8 cellular contexts compared by ENCODE assay signal in the genomic region with DNA sequence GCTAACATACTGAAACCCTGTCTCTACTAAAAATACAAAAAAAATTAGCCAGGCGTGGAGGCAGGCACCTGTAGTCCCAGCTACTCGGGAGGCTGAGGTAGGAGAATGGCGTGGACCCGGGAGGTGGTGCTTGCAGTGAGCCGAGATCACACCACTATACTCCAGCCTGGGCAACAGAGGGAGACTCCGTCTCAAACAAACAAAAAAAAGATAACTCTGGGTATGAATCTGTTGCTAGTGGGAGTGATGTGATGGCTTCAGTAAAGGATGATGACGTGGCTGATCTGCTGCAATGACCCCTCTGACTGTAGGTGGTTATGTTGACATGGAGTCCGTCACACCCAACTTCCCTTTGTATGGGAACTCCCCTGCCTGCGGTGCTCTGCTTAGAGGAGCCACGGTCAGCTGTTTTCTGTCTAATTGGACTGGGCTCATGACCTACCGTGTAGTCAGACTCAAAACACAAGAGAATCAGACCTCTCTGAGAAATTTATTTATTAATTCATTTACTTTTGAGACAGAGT. TPM values are rescaled to one million over a fixed set of nuclear protein-coding genes. Genes with fewer than 3 reads are reported as not detected.
DNase-seq lines count a peak whose midpoint lies in the region; ATAC-seq and TF ChIP-seq lines count a peak whose summit lies in the region.

No MANE protein-coding gene starts in this region.

- no peak overlapping the region for H3K4me3 ChIP-seq in lower lobe of right lung
- H3K4me3 ChIP-seq in dorsolateral prefrontal cortex, result no peak overlapping the region
- no peak overlapping the region for H3K4me3 ChIP-seq in HAP-1

- H3K14ac ChIP-seq in H9 (ENCODE audit: insufficient read depth, low read length), result no peak overlapping the region

- peaks cover 0 to 2% of the 10 kb centered on the region in 2 experiments; a peak in 3 of 5 replicates for H3K9me3 Mint-ChIP-seq in H9
- H3K9me3 Mint-ChIP-seq in activated CD8-positive, alpha-beta memory T cell treated with anti-CD3 and anti-CD28 coated beads, Interleukin-2, amount 10 ng/mL, durations not matched to agents 7 days and 5 days (ENCODE audit: low read depth), result no peaks in the 10 kb centered on the region

- no peak overlapping the region for H2AK5ac ChIP-seq in H9 (ENCODE audit: insufficient read length, low read length)

- in situ Hi-C loops in HAP-1 (cut with MboI; ENCODE audit: low sequenced_read_pairs), result no loop called here

- no peak overlapping the region for H3K23ac ChIP-seq in H9 (ENCODE audit: insufficient read length, low read depth, low read length)

- no peak overlapping the region for H2BK5ac ChIP-seq in H9 (ENCODE audit: insufficient read length, low read length)

- TF ChIP-seq CTCF in H9 (conservative IDR thresholded peaks at IDR 0.05), result no peak
- no peak for TF ChIP-seq CTCF in lower lobe of right lung (IDR thresholded peaks at IDR 0.05)
- no peak for TF ChIP-seq CTCF in dorsolateral prefrontal cortex (IDR thresholded peaks at IDR 0.05 in 54 of 56, conservative IDR thresholded peaks at IDR 0.05 in 2 of 56; ENCODE audit: low read depth in 1 of 56, partially characterized antibody in 56 of 56)

- H3K4me2 ChIP-seq in H9 (ENCODE audit: insufficient read depth, insufficient read length, low read length), result no peak overlapping the region

- no peak overlapping the region for H4K5ac ChIP-seq in H9 (ENCODE audit: insufficient read length, low read depth, low read length)

- ATAC-seq in GM18858 (IDR thresholded peaks at IDR 0.05; ENCODE audit: unreplicated experiment) (peak; percentile 60), lower lobe of right lung (peak; percentile 51 to 73)
- no peak for ATAC-seq in activated CD8-positive, alpha-beta memory T cell treated with anti-CD3 and anti-CD28 coated beads, Interleukin-2, amount 10 ng/mL, durations not matched to agents 7 days and 5 days

- no peaks in the 10 kb centered on the region; the same call in 1 of the 2 replicates for H3K4me1 ChIP-seq in H9 (ENCODE audit: insufficient read depth, low read length)
- no peaks in the 10 kb centered on the region for H3K4me1 ChIP-seq in lower lobe of right lung
- 0 out of 2 replicates have a peak, but pooled peaks cover 3% of the 10 kb centered on the region for H3K4me1 ChIP-seq in HAP-1

- no peak overlapping the region for H2BK15ac ChIP-seq in H9 (ENCODE audit: low read depth, low read length)

- H2BK120ac ChIP-seq in H9 (ENCODE audit: low read depth, low read length, poor library complexity, severe bottlenecking), result no peak overlapping the region

- no peaks in the 10 kb centered on the region for H3K27me3 Mint-ChIP-seq in H9 (ENCODE audit: low read depth)
- no peaks in the 10 kb centered on the region for H3K27me3 Mint-ChIP-seq in activated CD8-positive, alpha-beta memory T cell treated with anti-CD3 and anti-CD28 coated beads, Interleukin-2, amount 10 ng/mL, durations not matched to agents 7 days and 5 days

- no peaks in the 10 kb centered on the region for H3K23me2 ChIP-seq in H9 (ENCODE audit: insufficient read length, low read depth, low read length, poor library complexity, severe bottlenecking)

- no peaks in the 10 kb centered on the region for H3K79me1 ChIP-seq in H9 (ENCODE audit: insufficient read depth, low read depth, low read length, poor library complexity, severe bottlenecking)

- CTCF ChIA-PET in activated CD8-positive, alpha-beta memory T cell treated with anti-CD3 and anti-CD28 coated beads, Interleukin-2, amount 10 ng/mL, durations not matched to agents 7 days and 5 days (lab: Charles Lee), result no interaction called here

- no peaks in the 10 kb centered on the region for H4K20me1 ChIP-seq in H9 (ENCODE audit: control insufficient read depth, insufficient read depth, insufficient read length)

- no peak overlapping the region for H3K56ac ChIP-seq in H9 (ENCODE audit: insufficient read length, low read depth, low read length)

- WGBS in H9 (ENCODE audit: extremely low coverage, insufficient read length, low lambda C conversion rate), result no CpG with 5 or more reads among the region's 11 CpGs

- no peaks in the 10 kb centered on the region for H3K36me3 ChIP-seq in lower lobe of right lung
- no peaks in the 10 kb centered on the region for H3K36me3 ChIP-seq in HAP-1 (replicated peaks)

- H3K79me2 ChIP-seq in H9 (ENCODE audit: insufficient read depth, low read length), result no peaks in the 10 kb centered on the region

- intact Hi-C loops in lower lobe of right lung (cut with DNase I) (no loop called here), dorsolateral prefrontal cortex (cut with DNase I) (no loop called here)

- no peak overlapping the region for H3K4me3 Mint-ChIP-seq in H9
- no peak overlapping the region for H3K4me3 Mint-ChIP-seq in activated CD8-positive, alpha-beta memory T cell treated with anti-CD3 and anti-CD28 coated beads, Interleukin-2, amount 10 ng/mL, durations not matched to agents 7 days and 5 days

- H3K4ac ChIP-seq in H9 (ENCODE audit: low read depth, low read length), result no peak overlapping the region

- H3K4me1 Mint-ChIP-seq in H9, result peaks cover 33 to 40% of the 10 kb centered on the region in 2 experiments
- H3K4me1 Mint-ChIP-seq in activated CD8-positive, alpha-beta memory T cell treated with anti-CD3 and anti-CD28 coated beads, Interleukin-2, amount 10 ng/mL, durations not matched to agents 7 days and 5 days, result peaks cover 2% of the 10 kb centered on the region

- peak overlapping the region; percentile 70 for H3K18ac ChIP-seq in H9 (ENCODE audit: insufficient read length, low read depth, low read length)

- no peak overlapping the region for H3K27ac Mint-ChIP-seq in H9
- H3K27ac Mint-ChIP-seq in activated CD8-positive, alpha-beta memory T cell treated with anti-CD3 and anti-CD28 coated beads, Interleukin-2, amount 10 ng/mL, durations not matched to agents 7 days and 5 days, result no peak overlapping the region

- H3K9ac ChIP-seq in H9 (ENCODE audit: extremely low read depth, insufficient read length, low read length), result no peak overlapping the region

- H3K27me3 ChIP-seq in H9 (ENCODE audit: insufficient read depth, low read length) (no peaks in the 10 kb centered on the region), lower lobe of right lung (ENCODE audit: low read depth) (no peaks in the 10 kb centered on the region), dorsolateral prefrontal cortex (peaks cover 0 to 5% (median 0%) of the 10 kb centered on the region in 45 donors), HAP-1 (ENCODE audit: low read depth) (no peaks in the 10 kb centered on the region)

- H2AFZ ChIP-seq in H9 (ENCODE audit: low read length), result no peak overlapping the region

- H4K91ac ChIP-seq in H9 (ENCODE audit: insufficient read length, low read depth, low read length), result no peak overlapping the region

- no peaks in the 10 kb centered on the region for H3K36me3 Mint-ChIP-seq in H9 (ENCODE audit: insufficient read depth in 1 of 3, low read depth in 3 of 3)
- no peaks in the 10 kb centered on the region for H3K36me3 Mint-ChIP-seq in activated CD8-positive, alpha-beta memory T cell treated with anti-CD3 and anti-CD28 coated beads, Interleukin-2, amount 10 ng/mL, durations not matched to agents 7 days and 5 days

- no peak overlapping the region for H2BK20ac ChIP-seq in H9 (ENCODE audit: low read depth, low read length, poor library complexity, severe bottlenecking)

- H4K8ac ChIP-seq in H9 (replicated peaks; ENCODE audit: insufficient read length, low read depth, low read length), result no peak overlapping the region

- no peaks in the 10 kb centered on the region for H3K9me3 ChIP-seq in H9 (ENCODE audit: control insufficient read depth, low read depth, low read length)
- no peaks in the 10 kb centered on the region for H3K9me3 ChIP-seq in lower lobe of right lung
- H3K9me3 ChIP-seq in HAP-1, result no peaks in the 10 kb centered on the region

- H3K27ac ChIP-seq in H9 (ENCODE audit: insufficient read length, low read depth, low read length), result no peak overlapping the region
- no peak overlapping the region for H3K27ac ChIP-seq in lower lobe of right lung
- H3K27ac ChIP-seq in dorsolateral prefrontal cortex, result no peak overlapping the region

- DNase-seq in H9, result no peak
- peak; percentile 32 for DNase-seq in NCI-H526 treated with DMSO at 0.1 percent for 48 hours (lab: John Stamatoyannopoulos, UW)
- DNase-seq in lower lobe of right lung, result peak; percentile 58
- DNase-seq in amygdala (lab: John Stamatoyannopoulos, UW), result no peak
- no peak for DNase-seq in dorsolateral prefrontal cortex
- no peak for DNase-seq in HAP-1 (ENCODE audit: low spot score in 2 of 2)
- no peak for DNase-seq in activated CD8-positive, alpha-beta memory T cell treated with anti-CD3 and anti-CD28 coated beads, Interleukin-2, amount 10 ng/mL, durations not matched to agents 7 days and 5 days

- H3T11ph ChIP-seq in H9 (ENCODE audit: low read length), result no peak overlapping the region

- H2BK12ac ChIP-seq in H9 (ENCODE audit: insufficient read length, low read depth, low read length), result no peak overlapping the region

RNA-seq across cellular contexts. Expression of gene MED13L, which starts 59.1 kb away (rescaled TPM):
- total RNA-seq in H9 (2021), result 51.3 and 52.4 TPM in 2 replicates
- total RNA-seq in lower lobe of right lung, result 148 TPM
- total RNA-seq in dorsolateral prefrontal cortex, result 100 to 1,000 TPM; 102 to 174 (median 140) TPM
- 10 to 100 TPM; 65.1 to 74.4 TPM for total RNA-seq in activated CD8-positive, alpha-beta memory T cell treated with anti-CD3 and anti-CD28 coated beads, Interleukin-2, amount 10 ng/mL, durations not matched to agents 7 days and 5 days

Comparison
In these comparisons a context has a peak if more than half of its experiments do, and no peak if none do; other contexts are left out.
1. DNase-seq: peak in NCI-H526 treated with DMSO at 0.1 percent for 48 hours (single experiment) and lower lobe of right lung (single experiment); none in H9 (single experiment), amygdala (0 of 56), dorsolateral prefrontal cortex (0 of 10), HAP-1 (0 of 2) and activated CD8-positive, alpha-beta memory T cell treated with anti-CD3 and anti-CD28 coated beads, Interleukin-2, amount 10 ng/mL, durations not matched to agents 7 days and 5 days (single experiment).